Comparison of ENCODE assay signal across 8 cellular contexts in genomic region chr13:97028441-97029299, GRCh38. TPM values are rescaled to one million over a fixed set of nuclear protein-coding genes. Genes with fewer than 3 reads are reported as not detected.
DNase-seq lines count a peak whose midpoint lies in the region; ATAC-seq and TF ChIP-seq lines count a peak whose summit lies in the region.

No MANE protein-coding gene starts in this region.

- H3K4me3 ChIP-seq in HFF-Myc (replicated peaks; ENCODE audit: low read depth, low read length) (no peak overlapping the region), fibroblast of the aortic adventitia (ENCODE audit: low read depth, low read length) (no peak overlapping the region), neutrophil (ENCODE audit: low read depth in 1 of 2, low read length in 1 of 2) (no peak overlapping the region)

- DNase-seq in DMS153 treated with DMSO at 0.1 percent for 48 hours (lab: John Stamatoyannopoulos, UW; ENCODE audit: unreplicated experiment) (peak; percentile 61), HFF-Myc (ENCODE audit: extremely low read depth, low read depth) (peak; percentile 14), NCI-H774 (lab: John Stamatoyannopoulos, UW) (peak; percentile 39), activated T-cell treated with anti-CD3 and anti-CD28 coated beads for 4 hours (peak; percentile 11), fibroblast of the aortic adventitia (ENCODE audit: low read depth) (peak; percentile 62), mesenteric fat pad (ENCODE audit: low spot score) (no peak)

- ATAC-seq in GM21528 (IDR thresholded peaks at IDR 0.05; ENCODE audit: low FRiP score, unreplicated experiment), result no peak

- peaks cover 22% of the 10 kb centered on the region for H3K27me3 ChIP-seq in neutrophil

- TF ChIP-seq CTCF in HFF-Myc (IDR thresholded peaks at IDR 0.05; ENCODE audit: low read depth, low read length, missing control alignments) (peak; percentile 77), fibroblast of the aortic adventitia (IDR thresholded peaks at IDR 0.05; ENCODE audit: insufficient read depth, low read length) (peak; percentile 81), neutrophil (IDR thresholded peaks at IDR 0.05) (peak; percentile 44)

- H3K4me1 ChIP-seq in neutrophil (ENCODE audit: control insufficient read depth in 1 of 2, insufficient read depth in 1 of 2, low read depth in 1 of 2, low read length in 1 of 2), result no peaks in the 10 kb centered on the region

- H3K36me3 ChIP-seq in neutrophil, result no peaks in the 10 kb centered on the region

- H3K9me3 ChIP-seq in neutrophil, result no peaks in the 10 kb centered on the region

- H3K27ac ChIP-seq in neutrophil, result no peak overlapping the region

RNA-seq across cellular contexts. Expression of gene OXGR1, which starts 34.4 kb away (rescaled TPM):
- not detected in 2 replicates for total RNA-seq in fibroblast of the aortic adventitia (ENCODE audit: low replicate concordance)
- total RNA-seq in mesenteric fat pad, result 0.42 TPM
